7 cellular contexts compared by ENCODE assay signal in the genomic region with DNA sequence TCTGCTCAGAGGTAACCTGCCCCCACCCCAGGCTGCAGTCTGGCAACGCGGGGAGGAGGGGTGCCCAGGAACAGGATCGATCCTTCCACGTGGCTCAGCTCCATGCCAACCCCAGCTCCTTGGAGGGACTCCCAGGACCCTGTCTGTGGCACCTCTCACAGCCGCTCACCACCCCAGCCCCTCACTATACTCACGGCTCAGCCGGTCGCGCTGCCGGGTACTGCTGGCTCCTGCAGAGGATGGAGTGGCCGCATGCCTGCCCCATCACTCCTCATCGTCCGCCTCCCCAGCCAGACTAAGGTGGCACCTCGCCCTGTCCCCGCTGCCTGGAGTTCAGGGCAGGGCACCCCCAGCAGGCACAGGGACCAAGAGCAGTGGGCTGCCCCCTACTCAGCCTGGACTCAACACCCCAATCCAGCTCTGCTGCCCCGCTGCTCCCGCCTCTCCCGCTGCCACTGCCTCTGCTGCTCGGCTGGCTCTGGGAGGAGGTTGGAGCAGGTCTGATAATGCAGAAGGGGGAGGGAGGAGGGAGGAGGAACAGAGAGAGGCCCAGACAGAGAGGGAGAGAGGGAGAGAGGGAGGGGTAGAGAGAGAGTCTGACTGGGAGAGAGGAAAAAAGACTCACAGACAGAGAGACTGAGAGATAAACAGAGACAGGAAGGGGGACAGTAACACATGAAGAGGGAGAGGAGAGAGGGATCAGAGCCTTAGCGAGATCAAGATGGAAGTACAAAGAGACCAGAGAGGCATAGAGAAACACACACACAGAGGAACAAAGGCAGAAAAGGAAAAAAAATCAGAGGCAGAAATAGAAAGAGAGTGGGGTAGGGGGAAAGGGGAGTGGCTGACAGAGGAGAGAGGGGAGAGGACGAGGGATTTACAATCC. TPM values are rescaled to one million over a fixed set of nuclear protein-coding genes. Genes with fewer than 3 reads are reported as not detected.
A peak's percentile ranks its signal among the peaks of the same experiment; 100 is the strongest.
DNase-seq lines count a peak whose midpoint lies in the region; ATAC-seq and TF ChIP-seq lines count a peak whose summit lies in the region.

Gene PDE2A, minus strand, starts transcription at position 480 of the 886 bp plus-strand sequence. Its CDS starts 215 bp downstream, at position 265.

- no peak within 1 kb of the TSS for H3K4me3 Mint-ChIP-seq in central memory CD8-positive, alpha-beta T cell
- H3K4me3 Mint-ChIP-seq in mesothelial cell of epicardium: no peak within 1 kb of the TSS
- no peak within 1 kb of the TSS for H3K4me3 Mint-ChIP-seq in natural killer cell treated with Interleukin-12 subunit alpha and Interleukin-12 subunit beta and Interleukin-15 and Interleukin-18, amount 100 ng/mL, for 72 hours

- peaks cover 2 to 99% of the 10 kb centered on the region in 2 donors for H3K27me3 ChIP-seq in tibial nerve

- no peak for TF ChIP-seq EP300 in tibial nerve (IDR thresholded peaks at IDR 0.05)

- 5 to 7% methylated on average over 20 to 21 of the region's 21 CpGs for WGBS in lower leg skin, 2 donors
- 6% methylated on average over 17 to 21 of the region's 21 CpGs for WGBS in tibial nerve, 2 donors

- TF ChIP-seq POLR2A in lower leg skin (IDR thresholded peaks at IDR 0.05) (no peak), tibial nerve (IDR thresholded peaks at IDR 0.05) (no peak)

- ATAC-seq in central memory CD8-positive, alpha-beta T cell (replicated peaks; ENCODE audit: extremely low read depth, poor library complexity, severe bottlenecking): no peak
- no peak for ATAC-seq in natural killer cell treated with Interleukin-12 subunit alpha and Interleukin-12 subunit beta and Interleukin-15 and Interleukin-18, amount 100 ng/mL, for 72 hours

- H3K36me3 Mint-ChIP-seq in central memory CD8-positive, alpha-beta T cell (ENCODE audit: insufficient read depth): peaks cover 25% of the 10 kb centered on the region
- no peaks in the 10 kb centered on the region for H3K36me3 Mint-ChIP-seq in mesothelial cell of epicardium
- H3K36me3 Mint-ChIP-seq in natural killer cell treated with Interleukin-12 subunit alpha and Interleukin-12 subunit beta and Interleukin-15 and Interleukin-18, amount 100 ng/mL, for 72 hours: no peaks in the 10 kb centered on the region

- intact Hi-C loops in lower leg skin (cut with DNase I; ENCODE audit: low total_unique reads): no loop called here

- no peaks in the 10 kb centered on the region for H3K9me3 Mint-ChIP-seq in central memory CD8-positive, alpha-beta T cell
- H3K9me3 Mint-ChIP-seq in mesothelial cell of epicardium: no peaks in the 10 kb centered on the region
- no peaks in the 10 kb centered on the region for H3K9me3 Mint-ChIP-seq in natural killer cell treated with Interleukin-12 subunit alpha and Interleukin-12 subunit beta and Interleukin-15 and Interleukin-18, amount 100 ng/mL, for 72 hours

- no peak within 1 kb of the TSS for H3K4me3 ChIP-seq in lower leg skin (ENCODE audit: low read depth, poor library complexity, severe bottlenecking)
- H3K4me3 ChIP-seq in tibial nerve: no peak within 1 kb of the TSS

- peaks cover 71% of the 10 kb centered on the region for H3K27me3 Mint-ChIP-seq in central memory CD8-positive, alpha-beta T cell
- H3K27me3 Mint-ChIP-seq in mesothelial cell of epicardium (ENCODE audit: low read depth): peaks cover 87% of the 10 kb centered on the region
- peaks cover 28 to 44% of the 10 kb centered on the region in 2 donors for H3K27me3 Mint-ChIP-seq in natural killer cell treated with Interleukin-12 subunit alpha and Interleukin-12 subunit beta and Interleukin-15 and Interleukin-18, amount 100 ng/mL, for 72 hours

- DNase-seq in NCI-H2171 (lab: John Stamatoyannopoulos, UW) (peak; percentile 45), lower leg skin (ENCODE audit: low spot score in 2 of 2) (no peak), tibial nerve (ENCODE audit: low spot score in 2 of 2) (no peak), mesothelial cell of epicardium (ENCODE audit: low spot score in 2 of 2, unreplicated experiment in 2 of 2) (no peak), COR-L47 (lab: John Stamatoyannopoulos, UW) (no peak)
- DNase-seq in central memory CD8-positive, alpha-beta T cell (ENCODE audit: low spot score in 2 of 2): no peak
- DNase-seq in natural killer cell treated with Interleukin-12 subunit alpha and Interleukin-12 subunit beta and Interleukin-15 and Interleukin-18, amount 100 ng/mL, for 72 hours (ENCODE audit: low spot score): no peak

- H3K36me3 ChIP-seq in tibial nerve: no peaks in the 10 kb centered on the region

- H3K27ac ChIP-seq in tibial nerve: no peak within 1 kb of the TSS

- peaks cover 0 to 10% (median 2%) of the 10 kb centered on the region in 4 donors for H3K4me1 ChIP-seq in tibial nerve

- TF ChIP-seq CTCF in lower leg skin (IDR thresholded peaks at IDR 0.05): no peak
- no peak for TF ChIP-seq CTCF in tibial nerve (IDR thresholded peaks at IDR 0.05)
- no peak for TF ChIP-seq CTCF in mesothelial cell of epicardium (IDR thresholded peaks at IDR 0.05; ENCODE audit: unreplicated experiment)

- H3K4me1 Mint-ChIP-seq in central memory CD8-positive, alpha-beta T cell: peaks cover 8% of the 10 kb centered on the region
- peaks cover 8% of the 10 kb centered on the region for H3K4me1 Mint-ChIP-seq in mesothelial cell of epicardium
- H3K4me1 Mint-ChIP-seq in natural killer cell treated with Interleukin-12 subunit alpha and Interleukin-12 subunit beta and Interleukin-15 and Interleukin-18, amount 100 ng/mL, for 72 hours (ENCODE audit: low read depth in 2 of 2): peaks cover 13 to 14% of the 10 kb centered on the region in 2 donors

- peak within 1 kb of the TSS; percentile 10 for H3K27ac Mint-ChIP-seq in central memory CD8-positive, alpha-beta T cell (ENCODE audit: low read depth)
- H3K27ac Mint-ChIP-seq in mesothelial cell of epicardium: no peak within 1 kb of the TSS
- H3K27ac Mint-ChIP-seq in natural killer cell treated with Interleukin-12 subunit alpha and Interleukin-12 subunit beta and Interleukin-15 and Interleukin-18, amount 100 ng/mL, for 72 hours: no peak within 1 kb of the TSS

- H3K9me3 ChIP-seq in tibial nerve: no peaks in the 10 kb centered on the region

RNA-seq across cellular contexts. Expression of gene PDE2A, which starts in this region (rescaled TPM):
- total RNA-seq in lower leg skin (10 to 100 TPM; 26.1 to 34.1 (median 30.6) TPM), tibial nerve (10 to 100 TPM; 30.3 to 75.7 (median 43.1) TPM), mesothelial cell of epicardium (0.63 to 1.4 TPM (median 1.1 TPM) in 3 replicates)
- 1 to 10 TPM; 2.5 to 7.7 TPM for total RNA-seq in natural killer cell treated with Interleukin-12 subunit alpha and Interleukin-12 subunit beta and Interleukin-15 and Interleukin-18, amount 100 ng/mL, for 72 hours
